Comparison of ENCODE assay signal across 8 cellular contexts in genomic region chr11:125923012-125923579, GRCh38. TPM values are rescaled to one million over a fixed set of nuclear protein-coding genes. Genes with fewer than 3 reads are reported as not detected.
A peak's percentile ranks its signal among the peaks of the same experiment; 100 is the strongest.
DNase-seq lines count a peak whose midpoint lies in the region; ATAC-seq and TF ChIP-seq lines count a peak whose summit lies in the region.

No MANE protein-coding gene starts in this region.

- CTCF ChIA-PET in naive thymus-derived CD4-positive, alpha-beta T cell (lab: Charles Lee): interaction anchor here (0.6 to 3.6 kb wide), 5 partner anchors 17 to 543 kb away, joined by 3 to 30 read pairs (median 3); no protein-coding TSS in a partner anchor

- POLR2A ChIA-PET in naive thymus-derived CD4-positive, alpha-beta T cell (lab: Charles Lee): interaction anchor here (0.7 kb wide), 1 partner anchor 558 kb away, joined by 3 read pairs; no protein-coding TSS in a partner anchor

- TF ChIP-seq EP300 in esophagus muscularis mucosa (IDR thresholded peaks at IDR 0.05): no peak

- intact Hi-C loops in esophagus muscularis mucosa (cut with DNase I): loop anchor here (1.0 to 5.0 kb wide), 2 partner anchors 139 to 270 kb away; partner anchors contain the start of gene CDON
- intact Hi-C loops in naive thymus-derived CD4-positive, alpha-beta T cell (cut with micrococcal nuclease): loop anchor here (1.0 to 2.0 kb wide), 2 partner anchors 271 to 346 kb away; partner anchors contain the start of genes FOXRED1 (in 1 of the 2) and SRPRA (in 1 of the 2)

- H3K4me1 Mint-ChIP-seq in naive thymus-derived CD4-positive, alpha-beta T cell: peaks cover 0 to 4% (median 0%) of the 10 kb centered on the region in 7 donors

- H3K27ac ChIP-seq in esophagus muscularis mucosa (replicated peaks in 1 of 4): no peak overlapping the region
- H3K27ac ChIP-seq in naive thymus-derived CD4-positive, alpha-beta T cell (ENCODE audit: low read depth, low read length): no peak overlapping the region

- H3K27me3 Mint-ChIP-seq in naive thymus-derived CD4-positive, alpha-beta T cell: peaks cover 14 to 35% (median 19%) of the 10 kb centered on the region in 5 donors

- 4% methylated on average over 8 of the region's 8 CpGs for WGBS in esophagus muscularis mucosa

- H3K9me3 ChIP-seq in esophagus muscularis mucosa: no peaks in the 10 kb centered on the region
- no peaks in the 10 kb centered on the region for H3K9me3 ChIP-seq in naive thymus-derived CD4-positive, alpha-beta T cell (ENCODE audit: control insufficient read depth in 2 of 3, low read length in 3 of 3)

- peaks cover 0 to 16% (median 0%) of the 10 kb centered on the region in 4 donors for H3K27me3 ChIP-seq in esophagus muscularis mucosa
- no peaks in the 10 kb centered on the region for H3K27me3 ChIP-seq in naive thymus-derived CD4-positive, alpha-beta T cell (ENCODE audit: control insufficient read depth in 2 of 2, insufficient read depth in 2 of 2, low read length in 2 of 2)

- TF ChIP-seq POLR2A in esophagus muscularis mucosa (IDR thresholded peaks at IDR 0.05; ENCODE audit: low read depth): no peak

- H3K4me3 ChIP-seq in esophagus muscularis mucosa: no peak overlapping the region
- no peak overlapping the region for H3K4me3 ChIP-seq in naive thymus-derived CD4-positive, alpha-beta T cell (ENCODE audit: low read length)

- H3K4me1 ChIP-seq in esophagus muscularis mucosa: peaks cover 0 to 7% (median 3%) of the 10 kb centered on the region in 4 donors
- no peaks in the 10 kb centered on the region for H3K4me1 ChIP-seq in naive thymus-derived CD4-positive, alpha-beta T cell (ENCODE audit: control insufficient read depth in 2 of 2, insufficient read depth in 2 of 2, low read length in 2 of 2)

- DNase-seq in DMS 273 (lab: John Stamatoyannopoulos, UW; ENCODE audit: unreplicated experiment) (peak; percentile 86), DMS 273 treated with DMSO at 0.1 percent for 48 hours (lab: John Stamatoyannopoulos, UW) (no peak), HPDE6-E6E7 (ENCODE audit: extremely low spot score) (peak; percentile 67), NCI-H82 (lab: John Stamatoyannopoulos, UW) (peak; percentile 81), esophagus muscularis mucosa (ENCODE audit: extremely low spot score) (peak; percentile 91), superior temporal gyrus (ENCODE audit: extremely low spot score) (peak; percentile 89)
- DNase-seq in activated CD8-positive, alpha-beta memory T cell treated with anti-CD3 and anti-CD28 coated beads, Interleukin-2, amount 50 U/mL, for 4 hours: peak; percentile 48
- peak in 8 of 9 donors; percentile 39 to 65 (median 60) for DNase-seq in naive thymus-derived CD4-positive, alpha-beta T cell

- H3K9me3 Mint-ChIP-seq in naive thymus-derived CD4-positive, alpha-beta T cell: no peaks in the 10 kb centered on the region

- H3K36me3 Mint-ChIP-seq in naive thymus-derived CD4-positive, alpha-beta T cell: no peaks in the 10 kb centered on the region

- peak; percentile 78 to 88 (median 82) for TF ChIP-seq CTCF in esophagus muscularis mucosa (IDR thresholded peaks at IDR 0.05)

- peak; percentile 71 for ATAC-seq in naive thymus-derived CD4-positive, alpha-beta T cell

- H3K27ac Mint-ChIP-seq in naive thymus-derived CD4-positive, alpha-beta T cell: no peak overlapping the region

- H3K4me3 Mint-ChIP-seq in naive thymus-derived CD4-positive, alpha-beta T cell: no peak overlapping the region

- no peaks in the 10 kb centered on the region for H3K36me3 ChIP-seq in esophagus muscularis mucosa
- H3K36me3 ChIP-seq in naive thymus-derived CD4-positive, alpha-beta T cell (ENCODE audit: control insufficient read depth in 2 of 3, insufficient read depth in 3 of 3, low read length in 3 of 3): no peaks in the 10 kb centered on the region

RNA-seq across cellular contexts. Expression of gene DDX25, which starts 18.8 kb away (rescaled TPM):
- under 1 TPM in 2 of 4 donors, not detected in 2; 0.06 to 0.17 TPM for total RNA-seq in esophagus muscularis mucosa
- under 1 TPM in 1 of 5 experiments, not detected in 4; 0.05 TPM for total RNA-seq in naive thymus-derived CD4-positive, alpha-beta T cell
- polyA plus RNA-seq in naive thymus-derived CD4-positive, alpha-beta T cell: under 1 TPM in 1 of 2 donors, not detected in 1; 0.02 TPM

RNA-seq across cellular contexts. Expression of gene PUS3, which starts 20.1 kb away (rescaled TPM):
- 10 to 100 TPM in 1 of 4 donors, 1 to 10 TPM in 3; 7.1 to 20.2 (median 8.5) TPM for total RNA-seq in esophagus muscularis mucosa
- 10 to 100 TPM in 2 of 5 experiments, 1 to 10 TPM in 3; 4.6 to 15.3 (median 9.3) TPM for total RNA-seq in naive thymus-derived CD4-positive, alpha-beta T cell
- 10 to 100 TPM in 1 of 2 donors, 1 to 10 TPM in 1; 9.6 to 14.1 TPM for polyA plus RNA-seq in naive thymus-derived CD4-positive, alpha-beta T cell

RNA-seq across cellular contexts. Expression of gene VSIG10L2, which starts 22.7 kb away (rescaled TPM):
- under 1 TPM in 3 of 4 donors, not detected in 1; 0.33 to 0.57 (median 0.39) TPM for total RNA-seq in esophagus muscularis mucosa
- not detected for total RNA-seq in naive thymus-derived CD4-positive, alpha-beta T cell
- polyA plus RNA-seq in naive thymus-derived CD4-positive, alpha-beta T cell: not detected

RNA-seq across cellular contexts. Expression of gene HYLS1, which starts 35.6 kb away (rescaled TPM):
- 1 to 10 TPM; 2.8 to 6.9 (median 4.7) TPM for total RNA-seq in esophagus muscularis mucosa
- total RNA-seq in naive thymus-derived CD4-positive, alpha-beta T cell: 10 to 100 TPM in 1 of 5 experiments, 1 to 10 TPM in 4; 2.7 to 13.1 (median 8.0) TPM
- 10 to 100 TPM in 1 of 2 donors, 1 to 10 TPM in 1; 7.5 to 13.1 TPM for polyA plus RNA-seq in naive thymus-derived CD4-positive, alpha-beta T cell
